ENCODE assay signal across 25 cellular contexts in the genomic region with DNA sequence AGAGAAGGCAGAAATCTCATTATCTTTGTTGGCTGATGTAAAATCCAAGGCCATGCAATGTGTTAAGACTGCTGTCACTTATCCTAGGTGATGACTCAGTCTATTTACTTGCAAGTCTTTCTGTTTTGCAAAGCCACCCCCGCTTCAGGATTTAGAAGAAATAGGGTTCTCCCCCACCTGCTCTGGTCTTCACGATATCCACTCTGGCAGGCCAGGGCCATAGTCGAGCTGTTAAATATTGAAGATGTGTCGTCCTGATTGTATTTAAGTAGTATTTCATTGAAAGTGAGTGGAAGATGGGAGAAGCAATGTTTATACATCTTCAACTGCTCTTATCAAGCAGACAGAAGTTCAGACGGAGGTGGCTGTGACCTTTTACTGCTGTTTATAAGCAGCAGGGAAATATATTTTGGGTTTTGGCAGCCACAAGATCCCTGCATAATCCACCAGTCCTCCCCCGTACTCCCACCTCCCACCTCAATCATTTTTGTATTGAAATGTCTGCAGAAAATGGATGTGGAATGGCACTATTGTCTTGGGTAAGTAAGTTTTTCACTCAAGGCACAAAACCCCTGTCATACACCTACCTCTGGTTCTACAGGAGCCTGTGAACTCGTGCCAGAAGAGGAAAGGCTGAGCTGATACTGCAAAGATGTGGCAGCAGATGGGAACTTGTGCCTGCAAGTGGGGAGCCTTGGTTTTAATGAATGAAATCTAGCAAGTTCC.
DNase-seq lines count a peak whose midpoint lies in the region; ATAC-seq, FAIRE-seq and TF ChIP-seq lines count a peak whose summit lies in the region.
"Had no signal": no experiment of that assay in that cellular context is flagged by ENCODE, and none has a peak within 500 bp of the region (broad histone marks: within the 10 kb centered on the region; RNA-seq: fewer than 3 reads in every experiment).

No MANE protein-coding gene starts in this region.

- peak overlapping the region; percentile 26 for H3K27ac Mint-ChIP-seq in stimulated activated naive CD8-positive, alpha-beta T cell treated with anti-CD3 and anti-CD28 coated beads, Interleukin-15, Interleukin-2, amounts not matched to agents 100 ng/mL and 50 ng/mL, for 24 hours
- H3K27ac Mint-ChIP-seq: progenitor cell of endocrine pancreas had no signal

- no peaks in the 10 kb centered on the region for H4K20me1 ChIP-seq in OCI-LY7 (ENCODE audit: insufficient read depth, low read length)

- H3K36me3 ChIP-seq in WERI-Rb-1 (no peaks in the 10 kb centered on the region), OCI-LY7 (ENCODE audit: insufficient read depth, low read length) (no peaks in the 10 kb centered on the region)
- H3K36me3 ChIP-seq: HAP-1, heart left ventricle had no signal

- H3K4me1 ChIP-seq in OCI-LY7 (ENCODE audit: insufficient read depth, low read length, poor library complexity, severe bottlenecking) = no peaks in the 10 kb centered on the region
- H3K4me1 ChIP-seq: HAP-1 had no signal

- H2AFZ ChIP-seq in OCI-LY7 (ENCODE audit: low read length) = no peak overlapping the region
- H2AFZ ChIP-seq: PC-9 had no signal

- H3K9me3 Mint-ChIP-seq in stimulated activated naive CD8-positive, alpha-beta T cell treated with anti-CD3 and anti-CD28 coated beads, Interleukin-15, Interleukin-2, amounts not matched to agents 100 ng/mL and 50 ng/mL, for 24 hours = peaks cover 24% of the 10 kb centered on the region
- H3K9me3 Mint-ChIP-seq: natural killer cell treated with Interleukin-12 subunit alpha and Interleukin-12 subunit beta and Interleukin-15 and Interleukin-18, amount 100 ng/mL, for 72 hours had no signal

- ATAC-seq in stimulated activated naive CD8-positive, alpha-beta T cell treated with anti-CD3 and anti-CD28 coated beads, Interleukin-15, Interleukin-2, amounts not matched to agents 100 U/mL and 50 U/mL, for 24 hours = no peak
- ATAC-seq: heart left ventricle; left lobe of liver; natural killer cell treated with Interleukin-12 subunit alpha and Interleukin-12 subunit beta and Interleukin-15 and Interleukin-18, amount 100 ng/mL, for 72 hours had no signal

- H3K4me2 ChIP-seq in OCI-LY7 (ENCODE audit: low read length) = no peak overlapping the region
- H3K4me2 ChIP-seq: PC-9 had no signal

- BruUV-seq in OCI-LY7 (replicated peaks; lab: Mats Ljungman, UMichigan) = no TSS peak

- H3K36me3 Mint-ChIP-seq in stimulated activated naive CD8-positive, alpha-beta T cell treated with anti-CD3 and anti-CD28 coated beads, Interleukin-15, Interleukin-2, amounts not matched to agents 100 ng/mL and 50 ng/mL, for 24 hours (ENCODE audit: low read depth) = peaks cover 16% of the 10 kb centered on the region
- H3K36me3 Mint-ChIP-seq: natural killer cell treated with Interleukin-12 subunit alpha and Interleukin-12 subunit beta and Interleukin-15 and Interleukin-18, amount 100 ng/mL, for 72 hours had no signal

- no peaks in the 10 kb centered on the region for H3K9me3 ChIP-seq in WERI-Rb-1 (ENCODE audit: severe bottlenecking)
- no peaks in the 10 kb centered on the region for H3K9me3 ChIP-seq in OCI-LY7 (ENCODE audit: low read length)
- H3K9me3 ChIP-seq: ascending aorta, HAP-1, heart left ventricle had no signal

- H3K79me2 ChIP-seq in OCI-LY7 (ENCODE audit: insufficient read depth, low read depth, low read length) = no peaks in the 10 kb centered on the region

- H3K27ac ChIP-seq in WERI-Rb-1 (no peak overlapping the region), OCI-LY7 (ENCODE audit: low read depth, low read length, poor library complexity, severe bottlenecking) (no peak overlapping the region)
- H3K27ac ChIP-seq: ascending aorta, epithelial cell of prostate, heart left ventricle, PC-9 had no signal

- CTCF ChIA-PET in OCI-LY7 (lab: Charles Lee; ENCODE audit: unreplicated experiment) = no interaction called here

- intact Hi-C loops in OCI-LY7 (cut with micrococcal nuclease; ENCODE audit: unreplicated experiment) = no loop called here

- no peak for DNase-seq in stimulated activated naive CD8-positive, alpha-beta T cell treated with anti-CD3 and anti-CD28 coated beads, Interleukin-15, Interleukin-2, amounts not matched to agents 100 U/mL and 50 U/mL, for 24 hours
- peak; percentile 38 for DNase-seq in WERI-Rb-1
- DNase-seq in fibroblast of villous mesenchyme (ENCODE audit: low read depth) = peak; percentile 44
- no peak for DNase-seq in HTR-8/SVneo (ENCODE audit: insufficient read length, low spot score)
- no peak for DNase-seq in ureter (ENCODE audit: low spot score)
- DNase-seq in HK-2 (ENCODE audit: unreplicated experiment) = no peak
- no peak for DNase-seq in OCI-LY7 (ENCODE audit: low spot score)
- DNase-seq: activated CD4-positive, alpha-beta T cell treated with anti-CD3 and anti-CD28 coated beads, Interleukin-2, amount 50 U/mL, for 1 hour; activated naive CD4-positive, alpha-beta T cell; central memory CD4-positive, alpha-beta T cell; GDM1; heart left ventricle; KG1; NCI-H1436 treated with DMSO at 0.1 percent for 48 hours; NCI-H748 treated with DMSO at 0.1 percent for 48 hours; PC-9; SHP77 treated with DMSO at 0.1 percent for 48 hours had no signal

- H3K4me1 Mint-ChIP-seq in stimulated activated naive CD8-positive, alpha-beta T cell treated with anti-CD3 and anti-CD28 coated beads, Interleukin-15, Interleukin-2, amounts not matched to agents 100 ng/mL and 50 ng/mL, for 24 hours (ENCODE audit: low read depth) = peaks cover 38% of the 10 kb centered on the region

- TF ChIP-seq CTCF in WERI-Rb-1 (IDR thresholded peaks at IDR 0.05; ENCODE audit: low read depth, low read length) = no peak
- no peak for TF ChIP-seq CTCF in fibroblast of villous mesenchyme (IDR thresholded peaks at IDR 0.05; ENCODE audit: insufficient read depth, low read depth, low read length)
- no peak for TF ChIP-seq CTCF in OCI-LY7 (conservative IDR thresholded peaks at IDR 0.05; ENCODE audit: low read length)

- H3K9me2 ChIP-seq in OCI-LY7 (ENCODE audit: insufficient read depth, low read length) = no peaks in the 10 kb centered on the region

- no peak overlapping the region for H3K4me3 Mint-ChIP-seq in stimulated activated naive CD8-positive, alpha-beta T cell treated with anti-CD3 and anti-CD28 coated beads, Interleukin-15, Interleukin-2, amounts not matched to agents 100 ng/mL and 50 ng/mL, for 24 hours
- H3K4me3 Mint-ChIP-seq: CD14-positive monocyte; natural killer cell treated with Interleukin-12 subunit alpha and Interleukin-12 subunit beta and Interleukin-15 and Interleukin-18, amount 100 ng/mL, for 72 hours had no signal

- peaks cover 5% of the 10 kb centered on the region for H3K27me3 ChIP-seq in WERI-Rb-1 (ENCODE audit: insufficient read depth, low read depth, severe bottlenecking)
- H3K27me3 ChIP-seq: ascending aorta, heart left ventricle had no signal

- POLR2A ChIA-PET in OCI-LY7 (lab: Charles Lee) = no interaction called here

- no peak for FAIRE-seq in HTR-8/SVneo (lab: Jason Lieb, UNC)

- H3K4me3 ChIP-seq in WERI-Rb-1 (ENCODE audit: low read depth, low read length) = no peak overlapping the region
- H3K4me3 ChIP-seq in fibroblast of villous mesenchyme (ENCODE audit: low read depth, low read length) = no peak overlapping the region
- no peak overlapping the region for H3K4me3 ChIP-seq in OCI-LY7 (ENCODE audit: low read depth, low read length, poor library complexity, severe bottlenecking)
- H3K4me3 ChIP-seq: ascending aorta, HAP-1, heart left ventricle, PC-9 had no signal

- no peaks in the 10 kb centered on the region for H3K27me3 Mint-ChIP-seq in stimulated activated naive CD8-positive, alpha-beta T cell treated with anti-CD3 and anti-CD28 coated beads, Interleukin-15, Interleukin-2, amounts not matched to agents 100 ng/mL and 50 ng/mL, for 24 hours
- H3K27me3 Mint-ChIP-seq: natural killer cell treated with Interleukin-12 subunit alpha and Interleukin-12 subunit beta and Interleukin-15 and Interleukin-18, amount 100 ng/mL, for 72 hours; progenitor cell of endocrine pancreas had no signal

Comparison
In these comparisons a context has a peak if more than half of its experiments do, and no peak if none do; other contexts are left out.
1. DNase-seq: peak in WERI-Rb-1 (single experiment) and fibroblast of villous mesenchyme (single experiment); none in stimulated activated naive CD8-positive, alpha-beta T cell treated with anti-CD3 and anti-CD28 coated beads, Interleukin-15, Interleukin-2, amounts not matched to agents 100 U/mL and 50 U/mL, for 24 hours (single experiment), HTR-8/SVneo (single experiment), ureter (single experiment), HK-2 (single experiment) and OCI-LY7 (single experiment).